8 cellular contexts compared by ENCODE assay signal in genomic region chr7:130277763-130278643, GRCh38. TPM values are rescaled to one million over a fixed set of nuclear protein-coding genes. Genes with fewer than 3 reads are reported as not detected.
DNase-seq lines count a peak whose midpoint lies in the region; ATAC-seq and TF ChIP-seq lines count a peak whose summit lies in the region.

No MANE protein-coding gene starts in this region.

- no peak overlapping the region for H3K4ac ChIP-seq in H9 (ENCODE audit: low read depth, low read length)
- H3K4ac ChIP-seq in trophoblast cell (ENCODE audit: low read depth, low read length), result no peak overlapping the region

- H3K9ac ChIP-seq in H9 (ENCODE audit: extremely low read depth, insufficient read length, low read length) (no peak overlapping the region), SK-N-SH (no peak overlapping the region), trophoblast cell (ENCODE audit: low read length) (no peak overlapping the region)

- CTCF ChIA-PET in A673 (lab: Charles Lee) (no interaction called here), SK-N-SH (lab: Yijun Ruan, JAX) (interaction anchor here (0.6 to 3.7 kb wide), 34 partner anchors 9 to 554 kb away, joined by 3 to 21 read pairs (median 3); partner anchors contain the start of genes CPA2, CPA4, KLHDC10 and MEST)

- H3K27me3 ChIP-seq in A673 (replicated peaks; ENCODE audit: insufficient read depth, low read depth, low read length, poor library complexity), result no peaks in the 10 kb centered on the region
- H3K27me3 ChIP-seq in H9 (ENCODE audit: insufficient read depth, low read length), result no peaks in the 10 kb centered on the region
- no peaks in the 10 kb centered on the region for H3K27me3 ChIP-seq in SK-N-SH (ENCODE audit: insufficient read depth)
- H3K27me3 ChIP-seq in trophoblast cell (ENCODE audit: insufficient read depth, low read length), result no peaks in the 10 kb centered on the region

- H2BK120ac ChIP-seq in H9 (ENCODE audit: low read depth, low read length, poor library complexity, severe bottlenecking) (no peak overlapping the region), trophoblast cell (ENCODE audit: insufficient read depth, low read length, poor library complexity) (no peak overlapping the region)

- no peaks in the 10 kb centered on the region for H3K79me2 ChIP-seq in H9 (ENCODE audit: insufficient read depth, low read length)
- H3K79me2 ChIP-seq in SK-N-SH (ENCODE audit: insufficient read depth), result no peaks in the 10 kb centered on the region
- no peaks in the 10 kb centered on the region for H3K79me2 ChIP-seq in trophoblast cell (ENCODE audit: control insufficient read depth, insufficient read depth, low read length, poor library complexity)

- no peak overlapping the region for H4K5ac ChIP-seq in H9 (ENCODE audit: insufficient read length, low read depth, low read length)

- H3K23me2 ChIP-seq in H9 (ENCODE audit: insufficient read length, low read depth, low read length, poor library complexity, severe bottlenecking), result no peaks in the 10 kb centered on the region

- no peak overlapping the region for H3K18ac ChIP-seq in H9 (ENCODE audit: insufficient read length, low read depth, low read length)
- H3K18ac ChIP-seq in trophoblast cell (ENCODE audit: low read length), result no peak overlapping the region

- no peak overlapping the region for H3K56ac ChIP-seq in H9 (ENCODE audit: insufficient read length, low read depth, low read length)

- no peak overlapping the region for H3K23ac ChIP-seq in H9 (ENCODE audit: insufficient read length, low read depth, low read length)
- H3K23ac ChIP-seq in trophoblast cell (ENCODE audit: low read length), result no peak overlapping the region

- TF ChIP-seq EP300 in SK-N-SH (IDR thresholded peaks at IDR 0.05; ENCODE audit: borderline replicate concordance in 1 of 2, low read depth in 1 of 2, low read length in 1 of 2), result no peak

- no peak overlapping the region for H2AK5ac ChIP-seq in H9 (ENCODE audit: insufficient read length, low read length)
- no peak overlapping the region for H2AK5ac ChIP-seq in trophoblast cell (ENCODE audit: low read length)

- no peaks in the 10 kb centered on the region for H3K36me3 ChIP-seq in A673 (ENCODE audit: insufficient read depth, low read length, poor library complexity, severe bottlenecking)
- no peaks in the 10 kb centered on the region for H3K36me3 ChIP-seq in SK-N-SH (replicated peaks in 1 of 2; ENCODE audit: control insufficient read depth in 1 of 2, insufficient read depth in 2 of 2, low read length in 1 of 2)
- H3K36me3 ChIP-seq in trophoblast cell (ENCODE audit: control insufficient read depth in 1 of 2, insufficient read depth in 2 of 2, low read length in 2 of 2), result no peaks in the 10 kb centered on the region

- POLR2A ChIA-PET in A673 (lab: Charles Lee; ENCODE audit: low non-redundant PET) (no interaction called here), SK-N-SH (lab: Yijun Ruan, JAX) (interaction anchor here (1.1 kb wide), 1 partner anchor 73 kb away, joined by 3 read pairs; the partner anchor contains the start of gene TMEM209)

- H4K12ac ChIP-seq in trophoblast cell (ENCODE audit: low read depth, low read length), result no peak overlapping the region

- H2BK12ac ChIP-seq in H9 (ENCODE audit: insufficient read length, low read depth, low read length), result no peak overlapping the region
- peak overlapping the region; percentile 13 for H2BK12ac ChIP-seq in trophoblast cell (ENCODE audit: low read length)

- H3K14ac ChIP-seq in H9 (ENCODE audit: insufficient read depth, low read length) (no peak overlapping the region), trophoblast cell (ENCODE audit: low read length) (no peak overlapping the region)

- H3K4me2 ChIP-seq in H9 (ENCODE audit: insufficient read depth, insufficient read length, low read length), result no peak overlapping the region
- no peak overlapping the region for H3K4me2 ChIP-seq in SK-N-SH
- no peak overlapping the region for H3K4me2 ChIP-seq in trophoblast cell (ENCODE audit: low read length)

- H2AFZ ChIP-seq in H9 (ENCODE audit: low read length) (no peak overlapping the region), SK-N-SH (ENCODE audit: low read depth) (no peak overlapping the region), trophoblast cell (ENCODE audit: insufficient read depth, low read length, poor library complexity) (no peak overlapping the region)

- no peaks in the 10 kb centered on the region for H3K9me3 Mint-ChIP-seq in H9

- H3K4me1 ChIP-seq in A673 (ENCODE audit: insufficient read depth, low read length, poor library complexity, severe bottlenecking) (peaks cover 64% of the 10 kb centered on the region), H9 (ENCODE audit: insufficient read depth, low read length) (peaks cover 6% of the 10 kb centered on the region; the same call in 1 of the 2 replicates), SK-N-SH (ENCODE audit: control insufficient read depth in 1 of 2, insufficient read depth in 2 of 2, low read depth in 1 of 2, low read length in 1 of 2) (peaks cover 3 to 13% of the 10 kb centered on the region in 2 experiments; a peak in 3 of 4 replicates), trophoblast cell (ENCODE audit: control insufficient read depth in 1 of 2, insufficient read depth in 2 of 2, low read length in 2 of 2) (peaks cover 3% of the 10 kb centered on the region in 2 experiments)

- no peak overlapping the region for H4K91ac ChIP-seq in H9 (ENCODE audit: insufficient read length, low read depth, low read length)
- H4K91ac ChIP-seq in trophoblast cell (ENCODE audit: low read depth, low read length), result no peak overlapping the region

- no peaks in the 10 kb centered on the region for H3K36me3 Mint-ChIP-seq in H9 (ENCODE audit: insufficient read depth in 1 of 3, low read depth in 3 of 3)

- DNase-seq in A673 (ENCODE audit: low spot score) (peak; percentile 79), H9 (peak; percentile 67), SK-N-SH (peak; percentile 77), foreskin fibroblast (peak; percentile 68 to 84), trophoblast cell (peak; percentile 45 to 80)

- peaks cover 5% of the 10 kb centered on the region for H3K27me3 Mint-ChIP-seq in H9 (ENCODE audit: low read depth)

- H3K79me1 ChIP-seq in H9 (ENCODE audit: insufficient read depth, low read depth, low read length, poor library complexity, severe bottlenecking) (no peaks in the 10 kb centered on the region), trophoblast cell (ENCODE audit: low read length) (peaks cover 8% of the 10 kb centered on the region)

- H3K4me3 ChIP-seq in A673 (ENCODE audit: low read depth, low read length, poor library complexity, severe bottlenecking) (no peak overlapping the region), SK-N-SH (ENCODE audit: low read depth in 2 of 2, low read length in 1 of 2) (no peak overlapping the region), foreskin fibroblast (ENCODE audit: low read depth in 1 of 2, low read length in 2 of 2) (no peak overlapping the region), trophoblast cell (ENCODE audit: low read depth, low read length) (no peak overlapping the region)

- ATAC-seq in GM18498 (IDR thresholded peaks at IDR 0.05; ENCODE audit: unreplicated experiment) (no peak), GM19351 (IDR thresholded peaks at IDR 0.05; ENCODE audit: unreplicated experiment) (no peak), HG03196 (IDR thresholded peaks at IDR 0.05; ENCODE audit: unreplicated experiment) (no peak)

- H3K9me3 ChIP-seq in A673 (ENCODE audit: low read depth, low read length, poor library complexity, severe bottlenecking) (no peaks in the 10 kb centered on the region), H9 (ENCODE audit: control insufficient read depth, low read depth, low read length) (no peaks in the 10 kb centered on the region), SK-N-SH (no peaks in the 10 kb centered on the region), trophoblast cell (ENCODE audit: insufficient read depth, low read depth, low read length) (no peaks in the 10 kb centered on the region)

- H2BK20ac ChIP-seq in H9 (ENCODE audit: low read depth, low read length, poor library complexity, severe bottlenecking), result no peak overlapping the region

- TF ChIP-seq RAD21 in SK-N-SH (IDR thresholded peaks at IDR 0.05; ENCODE audit: low read length), result peak; percentile 79

- no peak overlapping the region for H2BK5ac ChIP-seq in H9 (ENCODE audit: insufficient read length, low read length)
- no peak overlapping the region for H2BK5ac ChIP-seq in trophoblast cell (ENCODE audit: low read depth, low read length, poor library complexity)

- H4K20me1 ChIP-seq in H9 (ENCODE audit: control insufficient read depth, insufficient read depth, insufficient read length) (no peaks in the 10 kb centered on the region), SK-N-SH (ENCODE audit: insufficient read depth) (no peaks in the 10 kb centered on the region)

- H3K27ac Mint-ChIP-seq in H9, result no peak overlapping the region

- WGBS in H9 (ENCODE audit: extremely low coverage, insufficient read length, low lambda C conversion rate), result no CpG with 5 or more reads among the region's 15 CpGs
- 84% methylated on average over 15 of the region's 15 CpGs for WGBS in SK-N-SH (ENCODE audit: low lambda C conversion rate)
- no CpG with 5 or more reads among the region's 15 CpGs for WGBS in trophoblast cell (ENCODE audit: extremely low coverage, insufficient coverage, insufficient read length)

- no peak overlapping the region for H2BK15ac ChIP-seq in H9 (ENCODE audit: low read depth, low read length)

- H3K4me3 Mint-ChIP-seq in H9, result no peak overlapping the region

- H3K27ac ChIP-seq in A673 (ENCODE audit: low read depth, low read length, poor library complexity, severe bottlenecking), result peak overlapping the region; percentile 84
- no peak overlapping the region for H3K27ac ChIP-seq in H9 (ENCODE audit: insufficient read length, low read depth, low read length)
- H3K27ac ChIP-seq in SK-N-SH (ENCODE audit: low read depth in 2 of 2, low read length in 1 of 2), result peak overlapping the region in 1 of 2 experiments; percentile 8; a peak in 1 of 4 replicates
- H3K27ac ChIP-seq in trophoblast cell (ENCODE audit: low read depth, low read length), result no peak overlapping the region

- H3T11ph ChIP-seq in H9 (ENCODE audit: low read length), result no peak overlapping the region

- peak; percentile 73 for TF ChIP-seq CTCF in A673 (conservative IDR thresholded peaks at IDR 0.05; ENCODE audit: low read depth, low read length)
- peak; percentile 81 for TF ChIP-seq CTCF in H9 (conservative IDR thresholded peaks at IDR 0.05)
- TF ChIP-seq CTCF in SK-N-SH (IDR thresholded peaks at IDR 0.05), result peak; percentile 73
- peak; percentile 62 for TF ChIP-seq CTCF in foreskin fibroblast (IDR thresholded peaks at IDR 0.05; ENCODE audit: low read depth, low read length)

- H3K9me2 ChIP-seq in SK-N-SH, result no peaks in the 10 kb centered on the region

- BruUV-seq in A673 (replicated peaks; lab: Mats Ljungman, UMichigan), result no TSS peak

- peaks cover 33 to 34% of the 10 kb centered on the region in 2 experiments for H3K4me1 Mint-ChIP-seq in H9

- intact Hi-C loops in A673 (cut with micrococcal nuclease; ENCODE audit: unreplicated experiment), result loop anchor here (2.0 to 5.0 kb wide), 2 partner anchors 75 to 214 kb away; partner anchors contain the start of gene MEST

- H4K8ac ChIP-seq in H9 (replicated peaks; ENCODE audit: insufficient read length, low read depth, low read length), result no peak overlapping the region
- H4K8ac ChIP-seq in trophoblast cell (ENCODE audit: low read depth, low read length), result no peak overlapping the region

- no peaks in the 10 kb centered on the region for H3F3A ChIP-seq in SK-N-SH (replicated peaks; ENCODE audit: insufficient read depth)

RNA-seq across cellular contexts. Expression of gene CPA2, which starts 11.3 kb away (rescaled TPM):
- total RNA-seq in A673 (2021) (0.26 and 0.43 TPM in 2 replicates), H9 (2021) (0.29 TPM in 1 of 2 replicates, not detected in the other)
- 0.03 TPM in 1 of 2 replicates, not detected in the other for polyA plus RNA-seq in SK-N-SH (2012; rRNA removed)
- 0.04 TPM in 1 of 2 replicates, not detected in the other for polyA plus RNA-seq in SK-N-SH (2012; cell fraction: cytosol; rRNA removed)
- 0.05 TPM in 1 of 2 replicates, not detected in the other for polyA plus RNA-seq in SK-N-SH (2012; cell fraction: nucleus; rRNA removed)
- polyA plus RNA-seq in trophoblast cell (2013), result 0.17 and 0.18 TPM in 2 replicates

RNA-seq across cellular contexts. Expression of gene CPA4, which starts 15.0 kb away (rescaled TPM):
- total RNA-seq in A673 (2021) (0.35 TPM in 1 of 2 replicates, not detected in the other), H9 (2021) (not detected in 2 replicates)
- polyA plus RNA-seq in SK-N-SH (2012; rRNA removed), result 176 and 243 TPM in 2 replicates
- polyA plus RNA-seq in SK-N-SH (2012; cell fraction: cytosol; rRNA removed), result 108 and 129 TPM in 2 replicates
- 529 and 562 TPM in 2 replicates for polyA plus RNA-seq in SK-N-SH (2012; cell fraction: nucleus; rRNA removed)
- polyA plus RNA-seq in trophoblast cell (2013), result 2.5 and 3.8 TPM in 2 replicates
